Comparison of ENCODE assay signal across 11 cellular contexts in the genomic region with DNA sequence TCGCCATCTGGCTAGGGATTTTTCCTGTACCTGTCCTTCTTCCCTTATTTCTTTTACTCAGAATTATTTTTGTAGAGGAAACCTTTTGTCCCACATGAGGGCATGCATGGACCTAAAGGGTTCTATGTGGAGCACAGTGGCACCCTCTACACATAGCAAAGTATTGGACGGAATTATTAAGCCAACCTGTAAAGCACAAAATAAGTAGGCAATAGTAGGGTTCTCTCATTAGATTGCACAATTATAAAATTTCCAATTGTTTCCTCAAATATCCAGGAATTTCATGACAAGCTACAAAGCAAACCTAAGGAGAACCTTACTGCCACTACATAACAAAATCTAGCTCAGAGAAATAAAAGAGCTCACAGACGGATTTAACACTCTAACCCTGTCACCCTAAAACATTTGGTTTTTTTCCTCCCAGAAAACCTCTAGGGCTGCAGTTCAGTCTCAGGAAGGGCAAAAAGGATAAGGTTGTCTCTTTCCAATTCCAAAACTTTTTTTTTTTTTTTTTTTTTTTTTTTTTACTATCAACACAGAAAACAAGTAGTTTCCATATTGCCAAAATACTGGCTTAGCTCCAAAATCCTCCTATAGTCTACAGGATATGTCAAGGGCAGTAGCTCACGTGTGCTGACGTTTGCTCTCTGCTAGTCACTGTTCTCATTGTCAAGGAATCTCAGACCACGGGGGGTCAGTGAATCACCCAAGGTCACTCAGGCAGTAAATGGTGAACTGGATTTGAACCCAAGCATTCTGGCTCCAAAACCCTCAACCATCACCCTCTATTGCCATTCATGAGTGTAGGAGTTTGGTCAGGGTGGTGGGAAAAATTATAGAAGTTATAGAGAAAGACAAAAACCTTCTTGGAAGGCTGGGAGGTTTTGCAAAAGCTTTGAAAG. TPM values are rescaled to one million over a fixed set of nuclear protein-coding genes. Genes with fewer than 3 reads are reported as not detected.
A peak's percentile ranks its signal among the peaks of the same experiment; 100 is the strongest.
DNase-seq lines count a peak whose midpoint lies in the region; ATAC-seq, FAIRE-seq and TF ChIP-seq lines count a peak whose summit lies in the region.
"Had no signal": no experiment of that assay in that cellular context is flagged by ENCODE, and none has a peak within 500 bp of the region (broad histone marks: within the 10 kb centered on the region; RNA-seq: fewer than 3 reads in every experiment).

No MANE protein-coding gene starts in this region.

- no peak for FAIRE-seq in A549 (lab: Jason Lieb, UNC)

- TF ChIP-seq RAD21 in A549 (conservative IDR thresholded peaks at IDR 0.05 in 1 of 2, IDR thresholded peaks at IDR 0.05 in 1 of 2), result no peak

- H3K9me3 ChIP-seq in A549, result no peaks in the 10 kb centered on the region
- H3K9me3 ChIP-seq: esophagus squamous epithelium had no signal

- CTCF ChIA-PET in A549 (lab: Yijun Ruan, JAX), result interaction anchor here (0.8 to 3.2 kb wide), 8 partner anchors 9 to 181 kb away, joined by 3 to 13 read pairs (median 6); no protein-coding TSS in a partner anchor

- TF ChIP-seq EP300 in A549 (IDR thresholded peaks at IDR 0.05), result peak in 1 of 2 experiments; percentile 26; a peak in 1 of 5 replicates

- H3K4me2 ChIP-seq in A549, result peak overlapping the region; percentile 80

- WGBS in A549 (ENCODE audit: missing lambda C conversion rate), result 50% methylated on average over 6 of the region's 6 CpGs

- ATAC-seq in A549 (peak; percentile 94 to 99), HG02678 (IDR thresholded peaks at IDR 0.05; ENCODE audit: unreplicated experiment) (no peak), HG02981 (IDR thresholded peaks at IDR 0.05; ENCODE audit: unreplicated experiment) (no peak)
- ATAC-seq: activated T-cell treated with anti-CD3 and anti-CD28 coated beads, Interleukin-2, amount 50 U/mL, for 4 hours had no signal

- no peak for TF ChIP-seq CTCF in A549 (IDR thresholded peaks at IDR 0.05)

- H3K27ac ChIP-seq in A549, result peak overlapping the region; percentile 82 to 91

- H3K4me3 ChIP-seq in A549, result no peak overlapping the region
- H3K4me3 ChIP-seq: esophagus squamous epithelium had no signal

- DNase-seq in A549 (ENCODE audit: low read depth in 1 of 2, low spot score in 1 of 2) (peak; percentile 47 to 92), HT-29 (ENCODE audit: low spot score) (peak; percentile 30), astrocyte of the hippocampus (ENCODE audit: low read depth, low spot score) (peak; percentile 96), iris pigment epithelial cell (ENCODE audit: low read depth) (peak; percentile 100), NCI-H1436 treated with DMSO at 0.1 percent for 48 hours (lab: John Stamatoyannopoulos, UW) (no peak)
- no peak for DNase-seq in activated CD8-positive, alpha-beta memory T cell treated with anti-CD3 and anti-CD28 coated beads, Interleukin-2, amount 50 U/mL, for 4 hours
- DNase-seq: activated T-cell treated with anti-CD3 and anti-CD28 coated beads, Interleukin-2, amount 50 U/mL, for 4 hours; esophagus squamous epithelium; right cardiac atrium had no signal

- POLR2A ChIA-PET in A549 (lab: Yijun Ruan, JAX), result interaction anchor here (0.7 to 1.7 kb wide), 2 partner anchors 35 to 604 kb away, joined by 6 to 9 read pairs; no protein-coding TSS in a partner anchor

- peaks cover 25% of the 10 kb centered on the region for H3K4me1 ChIP-seq in A549

- no peak for TF ChIP-seq POLR2A in A549 (IDR thresholded peaks at IDR 0.05; ENCODE audit: low read length)

TF ChIP-seq in A549, 52 proteins besides CTCF, POLR2A, EP300 and RAD21 (continues in another document):
- TF ChIP-seq PHF8 (IDR thresholded peaks at IDR 0.05; ENCODE audit: borderline replicate concordance, low read depth) (no peak), GATA3 (IDR thresholded peaks at IDR 0.05; ENCODE audit: borderline replicate concordance) (peak; percentile 62; the same call in 1 of the 2 replicates), MAX (IDR thresholded peaks at IDR 0.05) (peak; percentile 59), ESRRA (IDR thresholded peaks at IDR 0.05; ENCODE audit: borderline replicate concordance, low read length) (peak; percentile 72; the same call in 1 of the 2 replicates), HDAC2 (IDR thresholded peaks at IDR 0.05) (no peak), ZNF302 (CRISPR knock-in tag; IDR thresholded peaks at IDR 0.05) (no peak), BHLHE40 (IDR thresholded peaks at IDR 0.05; ENCODE audit: low read depth, low read length) (peak; percentile 59), CHD2 (IDR thresholded peaks at IDR 0.05; ENCODE audit: low read length, partially characterized antibody) (no peak), CEBPB (IDR thresholded peaks at IDR 0.05) (peak in 1 of 2 experiments; percentile 13; a peak in 1 of 4 replicates), E2F6 (IDR thresholded peaks at IDR 0.05; ENCODE audit: borderline replicate concordance, low read depth) (no peak), HOXA7 (CRISPR knock-in tag; IDR thresholded peaks at IDR 0.05) (no peak), TFCP2L1 (CRISPR knock-in tag; IDR thresholded peaks at IDR 0.05) (no peak), USF2 (IDR thresholded peaks at IDR 0.05) (peak; percentile 36; the same call in 1 of the 2 replicates), HES2 (IDR thresholded peaks at IDR 0.05) (no peak), JUN (IDR thresholded peaks at IDR 0.05) (peak in 1 of 2 experiments; percentile 60; a peak in 2 of 5 replicates), ZFP36 (IDR thresholded peaks at IDR 0.05; ENCODE audit: borderline replicate concordance, partially characterized antibody) (no peak), FOSL2 (IDR thresholded peaks at IDR 0.05) (peak; percentile 44; the same call in 1 of the 2 replicates), FOSL2 (CRISPR knock-in tag; IDR thresholded peaks at IDR 0.05) (peak; percentile 87), NFE2L2 (conservative IDR thresholded peaks at IDR 0.05; ENCODE audit: low read length) (no peak), NPAS2 (CRISPR knock-in tag; IDR thresholded peaks at IDR 0.05; ENCODE audit: borderline replicate concordance) (no peak), CBX2 (IDR thresholded peaks at IDR 0.05; ENCODE audit: borderline replicate concordance, low read depth) (no peak), MYC (IDR thresholded peaks at IDR 0.05; ENCODE audit: borderline replicate concordance, low read length) (no peak), KDM5A (IDR thresholded peaks at IDR 0.05) (no peak), JUNB (IDR thresholded peaks at IDR 0.05) (peak; percentile 76)
- TF ChIP-seq, protein P1, sequence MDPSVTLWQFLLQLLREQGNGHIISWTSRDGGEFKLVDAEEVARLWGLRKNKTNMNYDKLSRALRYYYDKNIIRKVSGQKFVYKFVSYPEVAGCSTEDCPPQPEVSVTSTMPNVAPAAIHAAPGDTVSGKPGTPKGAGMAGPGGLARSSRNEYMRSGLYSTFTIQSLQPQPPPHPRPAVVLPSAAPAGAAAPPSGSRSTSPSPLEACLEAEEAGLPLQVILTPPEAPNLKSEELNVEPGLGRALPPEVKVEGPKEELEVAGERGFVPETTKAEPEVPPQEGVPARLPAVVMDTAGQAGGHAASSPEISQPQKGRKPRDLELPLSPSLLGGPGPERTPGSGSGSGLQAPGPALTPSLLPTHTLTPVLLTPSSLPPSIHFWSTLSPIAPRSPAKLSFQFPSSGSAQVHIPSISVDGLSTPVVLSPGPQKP (IDR thresholded peaks at IDR 0.05; ENCODE audit: low read depth, low read length), result no peak
- TF ChIP-seq, protein P2, sequence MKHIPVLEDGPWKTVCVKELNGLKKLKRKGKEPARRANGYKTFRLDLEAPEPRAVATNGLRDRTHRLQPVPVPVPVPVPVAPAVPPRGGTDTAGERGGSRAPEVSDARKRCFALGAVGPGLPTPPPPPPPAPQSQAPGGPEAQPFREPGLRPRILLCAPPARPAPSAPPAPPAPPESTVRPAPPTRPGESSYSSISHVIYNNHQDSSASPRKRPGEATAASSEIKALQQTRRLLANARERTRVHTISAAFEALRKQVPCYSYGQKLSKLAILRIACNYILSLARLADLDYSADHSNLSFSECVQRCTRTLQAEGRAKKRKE (CRISPR knock-in tag; IDR thresholded peaks at IDR 0.05; ENCODE audit: low read depth), result no peak

RNA-seq across cellular contexts. Expression of gene NCEH1, which starts 52.3 kb away (rescaled TPM):
- polyA plus RNA-seq in A549 (2011; rRNA removed), result 32.2 and 33.2 TPM in 2 replicates
- 10.6 and 12.9 TPM in 2 replicates for polyA plus RNA-seq in A549 (2012; cell fraction: cytosol; rRNA removed)
- 12.4 TPM in 2 replicates for polyA plus RNA-seq in A549 (2012; cell fraction: nucleus; rRNA removed)
- polyA plus RNA-seq in A549 (2017; fragmentation: RNase III; extraction: RNeasy Plus Mini Kit Qiagen cat#74134 plus additional on column Dnase treatment), result 20.7 to 25.8 TPM (median 21.4 TPM) in 3 replicates
- polyA minus RNA-seq in A549 (2011; rRNA and poly(A)+ RNA removed), result 34.7 and 36.7 TPM in 2 replicates
- total RNA-seq in HT-29 (2014; rRNA removed; shearing (Covaris generic)), result 11.5 and 11.9 TPM in 2 replicates

Comparison
In these comparisons a context has a peak if more than half of its experiments do, and no peak if none do; other contexts are left out.
1. ATAC-seq: peak in A549 (2 of 2); none in HG02678 (single experiment) and HG02981 (single experiment).
2. DNase-seq: peak in A549 (2 of 2), HT-29 (single experiment), astrocyte of the hippocampus (single experiment) and iris pigment epithelial cell (single experiment); none in activated CD8-positive, alpha-beta memory T cell treated with anti-CD3 and anti-CD28 coated beads, Interleukin-2, amount 50 U/mL, for 4 hours (single experiment) and NCI-H1436 treated with DMSO at 0.1 percent for 48 hours (single experiment).